Comparison of ENCODE assay signal across 12 cellular contexts in the genomic region with DNA sequence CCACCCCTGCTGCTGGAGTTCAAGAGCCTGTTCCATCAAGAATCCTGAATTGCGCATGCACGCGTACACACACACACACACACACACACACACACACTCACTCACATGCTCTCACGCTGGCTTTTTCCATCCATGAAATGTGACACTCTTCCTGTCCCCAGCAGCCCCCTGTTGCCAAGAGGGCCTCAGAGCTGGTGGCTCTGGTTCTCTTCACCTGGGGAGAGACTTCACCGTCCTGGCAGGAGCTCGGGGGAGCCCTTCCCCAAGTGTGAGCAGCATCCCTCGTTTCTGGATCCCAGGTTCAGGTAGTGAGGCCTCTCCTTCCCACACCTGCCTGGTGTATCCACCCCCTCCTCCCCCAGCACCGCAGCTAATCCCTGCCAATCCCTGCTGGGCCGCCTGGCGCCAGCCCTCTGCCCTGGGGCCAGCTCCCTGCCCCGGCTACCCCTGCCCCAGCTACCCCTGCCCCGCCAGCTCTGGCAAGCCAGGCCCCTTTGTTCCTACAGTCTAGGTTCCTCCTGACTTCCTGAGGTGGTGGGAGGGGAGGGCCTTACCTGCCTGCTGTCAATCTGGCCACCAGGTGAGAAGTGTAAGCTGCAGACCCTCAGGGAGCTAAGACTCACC. TPM values are rescaled to one million over a fixed set of nuclear protein-coding genes. Genes with fewer than 3 reads are reported as not detected.
A peak's percentile ranks its signal among the peaks of the same experiment; 100 is the strongest.
DNase-seq lines count a peak whose midpoint lies in the region; ATAC-seq and TF ChIP-seq lines count a peak whose summit lies in the region.
"Had no signal": no experiment of that assay in that cellular context is flagged by ENCODE, and none has a peak within 500 bp of the region (broad histone marks: within the 10 kb centered on the region; RNA-seq: fewer than 3 reads in every experiment).

No MANE protein-coding gene starts in this region.

- H3K4me1 ChIP-seq in left lung, result no peaks in the 10 kb centered on the region
- H3K4me1 ChIP-seq in Caco-2, result no peaks in the 10 kb centered on the region
- H3K4me1 ChIP-seq: spleen had no signal

- no peak overlapping the region for H3K27ac Mint-ChIP-seq in Caco-2 (ENCODE audit: unreplicated experiment)
- H3K27ac Mint-ChIP-seq: activated naive CD4-positive, alpha-beta T cell treated with anti-CD3 and anti-CD28 coated beads, Interleukin-2, amount 50 U/mL, for 24 hours; HFFc6 had no signal

- POLR2A ChIA-PET in Caco-2 (lab: Charles Lee), result no interaction called here

- TF ChIP-seq POLR2A in lower leg skin (IDR thresholded peaks at IDR 0.05), result no peak

- H3K27me3 ChIP-seq in left lung (no peaks in the 10 kb centered on the region), Caco-2 (replicated peaks; ENCODE audit: control insufficient read depth, insufficient read depth, low read length) (no peaks in the 10 kb centered on the region)
- H3K27me3 ChIP-seq: spleen had no signal

- intact Hi-C loops in left lung (cut with DNase I), result no loop called here
- intact Hi-C loops in Caco-2 (cut with micrococcal nuclease; ENCODE audit: unreplicated experiment), result no loop called here
- intact Hi-C loops in lower leg skin (cut with DNase I; ENCODE audit: low total_unique reads), result no loop called here

- DNase-seq in D341Med (ENCODE audit: low spot score) (peak; percentile 47), NCI-H1417 treated with DMSO at 0.1 percent for 48 hours (lab: John Stamatoyannopoulos, UW) (peak; percentile 8), NCI-H82 treated with DMSO at 0.1 percent for 48 hours (lab: John Stamatoyannopoulos, UW; ENCODE audit: unreplicated experiment) (peak; percentile 15), left lung (no peak), Caco-2 (no peak), lower leg skin (ENCODE audit: low spot score in 2 of 2) (no peak)
- DNase-seq in stimulated activated CD4-positive, alpha-beta T cell treated with anti-CD3 and anti-CD28 coated beads, Interleukin-15, amount 100 ng/mL, for 24 hours, result no peak
- DNase-seq: activated CD4-positive, alpha-beta T cell treated with anti-CD3 and anti-CD28 coated beads, Interleukin-2, amount 50 U/mL, for 4 hours; HFFc6; spleen had no signal

- H3K36me3 Mint-ChIP-seq in Caco-2 (ENCODE audit: insufficient read depth, unreplicated experiment), result peaks cover 28% of the 10 kb centered on the region

- no peak overlapping the region for H3K27ac ChIP-seq in left lung
- H3K27ac ChIP-seq: spleen had no signal

- H3K4me3 ChIP-seq in left lung (no peak overlapping the region), Caco-2 (ENCODE audit: low read depth, low read length) (no peak overlapping the region), lower leg skin (ENCODE audit: low read depth, poor library complexity, severe bottlenecking) (no peak overlapping the region)
- H3K4me3 ChIP-seq: spleen had no signal

- TF ChIP-seq CTCF in left lung (IDR thresholded peaks at IDR 0.05) (no peak), Caco-2 (IDR thresholded peaks at IDR 0.05; ENCODE audit: insufficient read depth in 1 of 2, low read depth in 1 of 2, low read length in 1 of 2, severe bottlenecking in 1 of 2, unreplicated experiment in 1 of 2) (no peak), lower leg skin (IDR thresholded peaks at IDR 0.05) (no peak)

- peaks cover 0 to 57% of the 10 kb centered on the region in 2 donors for H3K36me3 ChIP-seq in left lung
- peaks cover 3% of the 10 kb centered on the region; the same call in 1 of the 2 replicates for H3K36me3 ChIP-seq in Caco-2 (ENCODE audit: control insufficient read depth, insufficient read depth, low read length)

- 63 to 69% methylated on average over 12 of the region's 12 CpGs for WGBS in lower leg skin, 2 donors

- H3K9me3 ChIP-seq in left lung, result no peaks in the 10 kb centered on the region
- no peaks in the 10 kb centered on the region for H3K9me3 ChIP-seq in Caco-2
- H3K9me3 ChIP-seq: spleen had no signal

- H3K27me3 Mint-ChIP-seq in Caco-2 (ENCODE audit: insufficient read depth, unreplicated experiment), result no peaks in the 10 kb centered on the region
- H3K27me3 Mint-ChIP-seq: activated naive CD4-positive, alpha-beta T cell treated with anti-CD3 and anti-CD28 coated beads, Interleukin-2, amount 50 U/mL, for 24 hours had no signal

- no peaks in the 10 kb centered on the region for H3K4me1 Mint-ChIP-seq in Caco-2 (ENCODE audit: low read depth, unreplicated experiment)
- H3K4me1 Mint-ChIP-seq: activated naive CD4-positive, alpha-beta T cell treated with anti-CD3 and anti-CD28 coated beads, Interleukin-2, amount 50 U/mL, for 24 hours had no signal

- no TSS peak for BruUV-seq in Caco-2 (replicated peaks; lab: Mats Ljungman, UMichigan)

- no peaks in the 10 kb centered on the region for H3K9me3 Mint-ChIP-seq in Caco-2 (ENCODE audit: unreplicated experiment)
- H3K9me3 Mint-ChIP-seq: activated naive CD4-positive, alpha-beta T cell treated with anti-CD3 and anti-CD28 coated beads, Interleukin-2, amount 50 U/mL, for 24 hours had no signal

- CTCF ChIA-PET in Caco-2 (lab: Charles Lee), result interaction anchor here (1.0 kb wide), 1 partner anchor 71 kb away, joined by 5 read pairs; no protein-coding TSS in a partner anchor

- ATAC-seq in left lung (peak; percentile 54), HG02571 (IDR thresholded peaks at IDR 0.05; ENCODE audit: unreplicated experiment) (no peak)

- H3K4me3 Mint-ChIP-seq in Caco-2 (ENCODE audit: unreplicated experiment), result no peak overlapping the region
- H3K4me3 Mint-ChIP-seq: activated naive CD4-positive, alpha-beta T cell treated with anti-CD3 and anti-CD28 coated beads, Interleukin-2, amount 50 U/mL, for 24 hours; HFFc6 had no signal

RNA-seq across cellular contexts. Expression of a gene that starts 10.0 kb away (rescaled TPM):
- total RNA-seq in left lung, result 100 to 1,000 TPM; 114 to 159 TPM
- 89.3 and 91.7 TPM in 2 replicates for total RNA-seq in Caco-2 (2022)
- total RNA-seq in lower leg skin, result 10 to 100 TPM; 26.5 to 54.0 (median 41.3) TPM

RNA-seq across cellular contexts. Expression of a gene that starts 18.2 kb away (rescaled TPM):
- total RNA-seq in left lung, result 10 to 100 TPM; 42.9 to 43.3 TPM
- 46.1 and 47.3 TPM in 2 replicates for total RNA-seq in Caco-2 (2022)
- 100 to 1,000 TPM in 3 of 4 donors, 10 to 100 TPM in 1; 93.7 to 115 (median 103) TPM for total RNA-seq in lower leg skin

RNA-seq across cellular contexts. Expression of a gene that starts 35.8 kb away (rescaled TPM):
- 10 to 100 TPM; 75.4 to 82.0 TPM for total RNA-seq in left lung
- 73.9 and 74.1 TPM in 2 replicates for total RNA-seq in Caco-2 (2022)
- 100 to 1,000 TPM; 104 to 125 (median 111) TPM for total RNA-seq in lower leg skin

Comparison
In these comparisons a context has a peak if more than half of its experiments do, and no peak if none do; other contexts are left out.
1. DNase-seq: peak in D341Med (single experiment), NCI-H1417 treated with DMSO at 0.1 percent for 48 hours (single experiment) and NCI-H82 treated with DMSO at 0.1 percent for 48 hours (single experiment); none in left lung (0 of 2), stimulated activated CD4-positive, alpha-beta T cell treated with anti-CD3 and anti-CD28 coated beads, Interleukin-15, amount 100 ng/mL, for 24 hours (single experiment), Caco-2 (0 of 2) and lower leg skin (0 of 2).